Comparison of ENCODE assay signal across 8 cellular contexts in genomic region chr17:38702166-38702899, GRCh38. TPM values are rescaled to one million over a fixed set of nuclear protein-coding genes. Genes with fewer than 3 reads are reported as not detected.
DNase-seq lines count a peak whose midpoint lies in the region; ATAC-seq and TF ChIP-seq lines count a peak whose summit lies in the region.

No MANE protein-coding gene starts in this region.

- TF ChIP-seq CTCF in OCI-LY7 (conservative IDR thresholded peaks at IDR 0.05; ENCODE audit: low read length) = no peak

- peak; percentile 37 for ATAC-seq in GM18867 (IDR thresholded peaks at IDR 0.05; ENCODE audit: unreplicated experiment)
- ATAC-seq in esophagus mucosa = peak; percentile 54

- H3K4me3 ChIP-seq in HUES48 (ENCODE audit: low read depth, low read length) = peak overlapping the region; percentile 67
- H3K4me3 ChIP-seq in OCI-LY7 (ENCODE audit: low read depth, low read length, poor library complexity, severe bottlenecking) = peak overlapping the region; percentile 81
- peak overlapping the region; percentile 75 to 96 for H3K4me3 ChIP-seq in muscle layer of colon (ENCODE audit: low read depth in 1 of 2, low read length in 2 of 2)

- CTCF ChIA-PET in OCI-LY7 (lab: Charles Lee; ENCODE audit: unreplicated experiment) = no interaction called here

- TSS peak; percentile 91 for BruUV-seq in OCI-LY7 (replicated peaks; lab: Mats Ljungman, UMichigan)

- no peaks in the 10 kb centered on the region for H3K9me2 ChIP-seq in OCI-LY7 (ENCODE audit: insufficient read depth, low read length)

- POLR2A ChIA-PET in OCI-LY7 (lab: Charles Lee) = no interaction called here

- H3K27ac ChIP-seq in HUES48 (ENCODE audit: low read depth, low read length) (peak overlapping the region; percentile 55), OCI-LY7 (ENCODE audit: low read depth, low read length, poor library complexity, severe bottlenecking) (peak overlapping the region; percentile 92), muscle layer of colon (ENCODE audit: low read depth, low read length) (peak overlapping the region; percentile 97)

- in situ Hi-C loops in ACHN (cut with HindIII; ENCODE audit: low pct_ligation_motif_present, low pct_unique_long_range_greater_than_20kb, low sequenced_read_pairs) = no loop called here

- H3K79me2 ChIP-seq in OCI-LY7 (ENCODE audit: insufficient read depth, low read depth, low read length) = peaks cover 28% of the 10 kb centered on the region

- DNase-seq in ACHN (peak; percentile 92), OCI-LY7 (ENCODE audit: low spot score) (peak; percentile 85)
- peak; percentile 89 for DNase-seq in activated T-cell treated with anti-CD3 and anti-CD28 coated beads, Interleukin-2, amount 50 U/mL, for 48 hours
- peak; percentile 41 to 69 for DNase-seq in stimulated activated CD8-positive, alpha-beta memory T cell treated with anti-CD3 and anti-CD28 coated beads, Interleukin-4, amount 100 ng/mL, for 4 hours (ENCODE audit: low read depth in 2 of 2, low spot score in 1 of 2)

- intact Hi-C loops in OCI-LY7 (cut with micrococcal nuclease; ENCODE audit: unreplicated experiment) = loop anchor here (1.0 to 2.0 kb wide), 3 partner anchors 25 to 167 kb away; no protein-coding TSS in a partner anchor

- H3K4me1 ChIP-seq in HUES48 (ENCODE audit: control insufficient read depth, insufficient read depth, low read length) (peaks cover 30% of the 10 kb centered on the region), OCI-LY7 (ENCODE audit: insufficient read depth, low read length, poor library complexity, severe bottlenecking) (peaks cover 36% of the 10 kb centered on the region), muscle layer of colon (ENCODE audit: insufficient read depth, low read length) (peaks cover 35% of the 10 kb centered on the region)

- H3K9ac ChIP-seq in HUES48 (ENCODE audit: low read depth, low read length) = 0 out of 2 replicates have a peak overlapping the region, but pooled peaks have one; percentile 24
- peak overlapping the region; percentile 97 for H3K9ac ChIP-seq in muscle layer of colon (ENCODE audit: low read length)

- peaks cover 11% of the 10 kb centered on the region; the same call in 1 of the 2 replicates for H4K20me1 ChIP-seq in OCI-LY7 (ENCODE audit: insufficient read depth, low read length)

- H3K4me2 ChIP-seq in OCI-LY7 (ENCODE audit: low read length) = peak overlapping the region; percentile 100

- H2AFZ ChIP-seq in OCI-LY7 (ENCODE audit: low read length) = peak overlapping the region; percentile 78; the same call in 1 of the 2 replicates

- H3K36me3 ChIP-seq in HUES48 (ENCODE audit: control insufficient read depth, insufficient read depth, low read length) = no peaks in the 10 kb centered on the region
- peaks cover 3% of the 10 kb centered on the region; the same call in 1 of the 2 replicates for H3K36me3 ChIP-seq in OCI-LY7 (ENCODE audit: insufficient read depth, low read length)
- no peaks in the 10 kb centered on the region for H3K36me3 ChIP-seq in muscle layer of colon (ENCODE audit: insufficient read depth, low read length)

- H3K9me3 ChIP-seq in HUES48 (ENCODE audit: control insufficient read depth, insufficient read depth, low read length) = no peaks in the 10 kb centered on the region
- H3K9me3 ChIP-seq in OCI-LY7 (ENCODE audit: low read length) = no peaks in the 10 kb centered on the region
- no peaks in the 10 kb centered on the region for H3K9me3 ChIP-seq in muscle layer of colon (ENCODE audit: low read length)

- H3K27me3 ChIP-seq in HUES48 (ENCODE audit: control insufficient read depth, insufficient read depth, low read length) (peaks cover 87% of the 10 kb centered on the region), muscle layer of colon (ENCODE audit: control insufficient read depth in 1 of 2, insufficient read depth in 2 of 2, low read length in 2 of 2) (no peaks in the 10 kb centered on the region)

RNA-seq across cellular contexts. Expression of gene MLLT6, which starts 2.7 kb away (rescaled TPM):
- total RNA-seq in OCI-LY7 (2014; rRNA removed; shearing (Covaris generic)) = 81.7 and 94.9 TPM in 2 replicates
- total RNA-seq in OCI-LY7 (2022) (174 and 175 TPM in 2 replicates), esophagus mucosa (40.2 TPM)

RNA-seq across cellular contexts. Expression of gene EPOP, which starts 27.6 kb away (rescaled TPM):
- total RNA-seq in OCI-LY7 (2014; rRNA removed; shearing (Covaris generic)) = 8.3 and 11.8 TPM in 2 replicates
- total RNA-seq in OCI-LY7 (2022) (21.7 and 27.2 TPM in 2 replicates), esophagus mucosa (4.9 TPM)

RNA-seq across cellular contexts. Expression of gene CISD3, which starts 27.8 kb away (rescaled TPM):
- 11.4 and 13.4 TPM in 2 replicates for total RNA-seq in OCI-LY7 (2014; rRNA removed; shearing (Covaris generic))
- total RNA-seq in OCI-LY7 (2022) (24.9 and 25.1 TPM in 2 replicates), esophagus mucosa (28.6 TPM)

RNA-seq across cellular contexts. Expression of gene PCGF2, which starts 45.8 kb away (rescaled TPM):
- total RNA-seq in OCI-LY7 (2014; rRNA removed; shearing (Covaris generic)) = 8.9 and 12.8 TPM in 2 replicates
- total RNA-seq in OCI-LY7 (2022) = 40.0 and 47.3 TPM in 2 replicates
- 18.0 TPM for total RNA-seq in esophagus mucosa

RNA-seq across cellular contexts. Expression of gene PSMB3, which starts 50.2 kb away (rescaled TPM):
- 290 and 348 TPM in 2 replicates for total RNA-seq in OCI-LY7 (2014; rRNA removed; shearing (Covaris generic))
- total RNA-seq in OCI-LY7 (2022) = 231 and 246 TPM in 2 replicates
- total RNA-seq in esophagus mucosa = 179 TPM

Comparison
In these comparisons a context has a peak if more than half of its experiments do, and no peak if none do; other contexts are left out.
1. Peak in every context shown above with its lines: DNase-seq, ATAC-seq, H3K4me3 ChIP-seq and H3K27ac ChIP-seq.